In genomic region chr6:134373282-134373922, GRCh38 we compare ENCODE assay signal across 8 cellular contexts. TPM values are rescaled to one million over a fixed set of nuclear protein-coding genes. Genes with fewer than 3 reads are reported as not detected.
A peak's percentile ranks its signal among the peaks of the same experiment; 100 is the strongest.
DNase-seq lines count a peak whose midpoint lies in the region; ATAC-seq, FAIRE-seq and TF ChIP-seq lines count a peak whose summit lies in the region.

No MANE protein-coding gene starts in this region.

- peak; percentile 85 for FAIRE-seq in endothelial cell of umbilical vein (lab: Jason Lieb, UNC)

- H3K79me2 ChIP-seq in endothelial cell of umbilical vein (ENCODE audit: control insufficient read depth, insufficient read depth, low read length) = no peaks in the 10 kb centered on the region

- dilution Hi-C loops in endothelial cell of umbilical vein (cut with MboI; ENCODE audit: extremely low pct_ligation_motif_present, low sequenced_read_pairs) = no loop called here

- CTCF ChIA-PET in activated CD8-positive, alpha-beta memory T cell treated with anti-CD3 and anti-CD28 coated beads, Interleukin-2, amount 10 ng/mL, durations not matched to agents 7 days and 5 days (lab: Charles Lee) = interaction anchor here (0.8 to 1.4 kb wide), 2 partner anchors 10 to 21 kb away, joined by 3 read pairs; no protein-coding TSS in a partner anchor
- CTCF ChIA-PET in endothelial cell of umbilical vein (lab: Charles Lee) = interaction anchor here (0.8 to 2.0 kb wide), 5 partner anchors 9 to 75 kb away, joined by 3 to 7 read pairs (median 3); no protein-coding TSS in a partner anchor

- ATAC-seq in activated CD8-positive, alpha-beta memory T cell treated with anti-CD3 and anti-CD28 coated beads, Interleukin-2, amount 10 ng/mL, durations not matched to agents 7 days and 5 days = peak; percentile 51
- peak; percentile 97 for ATAC-seq in HG02852 (IDR thresholded peaks at IDR 0.05; ENCODE audit: unreplicated experiment)

- H3K4me1 Mint-ChIP-seq in activated CD8-positive, alpha-beta memory T cell treated with anti-CD3 and anti-CD28 coated beads, Interleukin-2, amount 10 ng/mL, durations not matched to agents 7 days and 5 days = peaks cover 22% of the 10 kb centered on the region
- peaks cover 38% of the 10 kb centered on the region for H3K4me1 Mint-ChIP-seq in osteocyte (ENCODE audit: unreplicated experiment)

- no peaks in the 10 kb centered on the region for H3K36me3 ChIP-seq in endothelial cell of umbilical vein (ENCODE audit: control insufficient read depth in 2 of 2, extremely low read depth in 1 of 2, insufficient read depth in 2 of 2, low read length in 2 of 2)

- DNase-seq in activated CD8-positive, alpha-beta memory T cell treated with anti-CD3 and anti-CD28 coated beads, Interleukin-2, amount 10 ng/mL, durations not matched to agents 7 days and 5 days = no peak
- no peak for DNase-seq in activated CD8-positive, alpha-beta memory T cell treated with anti-CD3 and anti-CD28 coated beads, Interleukin-2, amount 50 U/mL, for 48 hours
- DNase-seq in OCI-M1 (lab: John Stamatoyannopoulos, UW) (peak; percentile 95), endothelial cell of umbilical vein (ENCODE audit: low read depth, low spot score) (peak; percentile 90), osteocyte (ENCODE audit: extremely low spot score, unreplicated experiment) (no peak), occipital lobe (lab: John Stamatoyannopoulos, UW) (no peak), activated gamma-delta T cell treated with Interleukin-2 at 50 U/mL for 16 hours (no peak)

- H3K27ac Mint-ChIP-seq in activated CD8-positive, alpha-beta memory T cell treated with anti-CD3 and anti-CD28 coated beads, Interleukin-2, amount 10 ng/mL, durations not matched to agents 7 days and 5 days = no peak overlapping the region
- H3K27ac Mint-ChIP-seq in osteocyte (ENCODE audit: unreplicated experiment) = peak overlapping the region; percentile 87

- TF ChIP-seq POLR2A in endothelial cell of umbilical vein (IDR thresholded peaks at IDR 0.05; ENCODE audit: low read depth, low read length) = no peak

- peaks cover 4% of the 10 kb centered on the region for H3K36me3 Mint-ChIP-seq in activated CD8-positive, alpha-beta memory T cell treated with anti-CD3 and anti-CD28 coated beads, Interleukin-2, amount 10 ng/mL, durations not matched to agents 7 days and 5 days
- no peaks in the 10 kb centered on the region for H3K36me3 Mint-ChIP-seq in osteocyte (ENCODE audit: unreplicated experiment)

- H2AFZ ChIP-seq in endothelial cell of umbilical vein (ENCODE audit: low read depth, low read length) = peak overlapping the region; percentile 67

- H3K4me1 ChIP-seq in endothelial cell of umbilical vein (ENCODE audit: control insufficient read depth, extremely low read depth, insufficient read depth, low read length) = peaks cover 9% of the 10 kb centered on the region

- H3K27me3 Mint-ChIP-seq in activated CD8-positive, alpha-beta memory T cell treated with anti-CD3 and anti-CD28 coated beads, Interleukin-2, amount 10 ng/mL, durations not matched to agents 7 days and 5 days = no peaks in the 10 kb centered on the region
- H3K27me3 Mint-ChIP-seq in osteocyte (ENCODE audit: unreplicated experiment) = no peaks in the 10 kb centered on the region

- no peaks in the 10 kb centered on the region for H3K27me3 ChIP-seq in endothelial cell of umbilical vein (ENCODE audit: control insufficient read depth in 2 of 2, insufficient read depth in 2 of 2, low read length in 2 of 2)

- H3K9ac ChIP-seq in endothelial cell of umbilical vein (replicated peaks; ENCODE audit: extremely low read depth, insufficient read depth, low read length) = no peak overlapping the region

- H3K4me3 ChIP-seq in endothelial cell of umbilical vein (replicated peaks in 1 of 3; ENCODE audit: insufficient read depth in 1 of 3, low read depth in 1 of 3, low read length in 3 of 3) = no peak overlapping the region

- H4K20me1 ChIP-seq in endothelial cell of umbilical vein (replicated peaks; ENCODE audit: control insufficient read depth, extremely low read depth, insufficient read depth, low read length) = no peaks in the 10 kb centered on the region

- TF ChIP-seq CTCF in endothelial cell of umbilical vein (IDR thresholded peaks at IDR 0.05; ENCODE audit: extremely low read depth in 1 of 2, insufficient read depth in 1 of 2, low read depth in 1 of 2, low read length in 2 of 2) (no peak), osteocyte (IDR thresholded peaks at IDR 0.05) (no peak)

- H3K9me3 ChIP-seq in endothelial cell of umbilical vein (replicated peaks; ENCODE audit: control insufficient read depth, insufficient read depth, low read length) = no peaks in the 10 kb centered on the region

- intact Hi-C loops in endothelial cell of umbilical vein (cut with micrococcal nuclease) = loop anchor here (5.0 kb wide), 1 partner anchor 196 kb away; no protein-coding TSS in a partner anchor

- H3K4me3 Mint-ChIP-seq in activated CD8-positive, alpha-beta memory T cell treated with anti-CD3 and anti-CD28 coated beads, Interleukin-2, amount 10 ng/mL, durations not matched to agents 7 days and 5 days = no peak overlapping the region
- peak overlapping the region; percentile 46 for H3K4me3 Mint-ChIP-seq in osteocyte (ENCODE audit: unreplicated experiment)

- BruUV-seq in endothelial cell of umbilical vein (replicated peaks; lab: Mats Ljungman, UMichigan) = no TSS peak

- H3K9me1 ChIP-seq in endothelial cell of umbilical vein (replicated peaks; ENCODE audit: control insufficient read depth, extremely low read depth, insufficient read depth, low read length) = no peaks in the 10 kb centered on the region

- no peaks in the 10 kb centered on the region for H3K9me3 Mint-ChIP-seq in activated CD8-positive, alpha-beta memory T cell treated with anti-CD3 and anti-CD28 coated beads, Interleukin-2, amount 10 ng/mL, durations not matched to agents 7 days and 5 days (ENCODE audit: low read depth)
- peaks cover 3% of the 10 kb centered on the region for H3K9me3 Mint-ChIP-seq in osteocyte (ENCODE audit: unreplicated experiment)

- H3K4me2 ChIP-seq in endothelial cell of umbilical vein (ENCODE audit: insufficient read depth, low read length) = peak overlapping the region; percentile 52

- no peak overlapping the region for H3K27ac ChIP-seq in endothelial cell of umbilical vein (ENCODE audit: insufficient read depth, low read depth, low read length)

- POLR2A ChIA-PET in endothelial cell of umbilical vein (lab: Charles Lee) = no interaction called here

TF ChIP-seq in endothelial cell of umbilical vein, 7 proteins besides CTCF, POLR2A, EP300 and RAD21:
- TF ChIP-seq MYC (IDR thresholded peaks at IDR 0.05; ENCODE audit: low read depth, low read length) (no peak), FOS (IDR thresholded peaks at IDR 0.05; ENCODE audit: borderline replicate concordance, insufficient read depth, low read length) (peak; percentile 79), JUN (IDR thresholded peaks at IDR 0.05; ENCODE audit: borderline replicate concordance, insufficient read depth, insufficient read length, low read depth) (peak; percentile 39)

RNA-seq across cellular contexts. Expression of gene SGK1, which starts 55.5 kb away (rescaled TPM):
- 10 to 100 TPM; 14.8 to 36.5 TPM for total RNA-seq in activated CD8-positive, alpha-beta memory T cell treated with anti-CD3 and anti-CD28 coated beads, Interleukin-2, amount 10 ng/mL, durations not matched to agents 7 days and 5 days
- total RNA-seq in endothelial cell of umbilical vein (121 and 150 TPM in 2 replicates), osteocyte (448 and 492 TPM in 2 replicates), occipital lobe (75.5 TPM)
- 113 and 128 TPM in 2 replicates for polyA plus RNA-seq in endothelial cell of umbilical vein
- 241 and 247 TPM in 2 replicates for polyA plus RNA-seq in endothelial cell of umbilical vein (2011; cell fraction: cytosol; rRNA removed)
- polyA plus RNA-seq in endothelial cell of umbilical vein (2011; cell fraction: nucleus; rRNA removed) = 531 and 683 TPM in 2 replicates
- 220 and 382 TPM in 2 replicates for polyA plus RNA-seq in endothelial cell of umbilical vein (2012)
- polyA minus RNA-seq in endothelial cell of umbilical vein = 120 and 155 TPM in 2 replicates
- 310 TPM for polyA minus RNA-seq in endothelial cell of umbilical vein (2011; cell fraction: cytosol; rRNA and poly(A)+ RNA removed)
- polyA minus RNA-seq in endothelial cell of umbilical vein (2011; cell fraction: nucleus; rRNA and poly(A)+ RNA removed) = 266 and 294 TPM in 2 replicates

Comparison
In these comparisons a context has a peak if more than half of its experiments do, and no peak if none do; other contexts are left out.
1. DNase-seq: peak in OCI-M1 (single experiment) and endothelial cell of umbilical vein (single experiment); none in activated CD8-positive, alpha-beta memory T cell treated with anti-CD3 and anti-CD28 coated beads, Interleukin-2, amount 10 ng/mL, durations not matched to agents 7 days and 5 days (single experiment), activated CD8-positive, alpha-beta memory T cell treated with anti-CD3 and anti-CD28 coated beads, Interleukin-2, amount 50 U/mL, for 48 hours (single experiment), osteocyte (single experiment), occipital lobe (single experiment) and activated gamma-delta T cell treated with Interleukin-2 at 50 U/mL for 16 hours (single experiment).